ENCODE assay signal across 36 cellular contexts in the genomic region with DNA sequence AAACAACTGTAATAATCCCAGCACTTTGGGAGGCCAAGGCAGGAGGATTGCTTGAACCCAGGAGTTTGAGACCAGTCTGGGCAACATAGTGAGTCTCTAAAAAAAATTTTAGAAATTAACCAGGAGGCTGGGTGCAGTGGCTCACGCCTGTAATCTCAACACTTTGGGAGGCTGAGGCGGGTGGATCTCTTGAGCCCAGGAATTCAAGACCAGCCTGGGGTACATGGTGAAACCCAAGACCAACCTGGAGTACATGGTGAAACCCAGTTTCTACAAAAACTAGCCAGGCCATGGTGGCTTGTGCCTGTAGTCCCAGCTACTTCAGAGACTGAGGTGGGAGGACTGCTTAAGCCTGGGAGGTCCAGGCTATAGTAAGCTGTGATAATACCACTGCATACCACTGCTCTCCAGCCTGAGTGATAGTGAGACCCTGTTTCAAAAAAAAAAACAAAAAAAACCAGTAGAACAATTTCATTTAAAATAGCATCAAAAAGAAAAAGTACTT.
"Had no signal": no experiment of that assay in that cellular context is flagged by ENCODE, and none has a peak within 500 bp of the region (broad histone marks: within the 10 kb centered on the region; RNA-seq: fewer than 3 reads in every experiment).

No MANE protein-coding gene starts in this region.

- FAIRE-seq: astrocyte, bronchial epithelial cell had no signal

- H3K9me3 Mint-ChIP-seq: activated B cell treated with CpG ODN at 0.5 μM for 24 hours; activated CD8-positive, alpha-beta T cell treated with anti-CD3 and anti-CD28 coated beads for 36 hours; activated T-cell treated with anti-CD3 and anti-CD28 coated beads, Interleukin-2, amount 50 U/mL, for 4 hours; activated T-helper 1 cell treated with anti-CD3 and anti-CD28 coated beads, Interleukin-12 subunit alpha, Interleukin-12 subunit beta, Interleukin-2, Interleukin-4 antibody, amounts not matched to agents 30 ng/mL and 10 ng/mL and 1 ng/mL, durations not matched to agents 14 hours and 24 hours and 36 hours; activated T-helper 2 cell treated with anti-CD3 and anti-CD28 coated beads, Interferon-gamma antibody, Interleukin-2, Interleukin-4, amounts not matched to agents 10 μg/mL and 5 μg/mL and 100 μg/mL, durations not matched to agents 14 hours and 24 hours and 36 hours; central memory CD8-positive, alpha-beta T cell; dendritic cell treated with granulocyte-macrophage colony-stimulating factor and Interleukin-4, amounts not matched to agents 40 ng/mL and 50 ng/mL, for 4 days; T-cell; T-helper 1 cell treated with Interleukin-12 subunit alpha and Interleukin-12 subunit beta and Interleukin-4 antibody, amounts not matched to agents 30 μg/mL and 1 μg/mL, for 36 hours had no signal

- H3K4me1 Mint-ChIP-seq: activated CD8-positive, alpha-beta memory T cell treated with anti-CD3 and anti-CD28 coated beads, Interleukin-2, amount 10 ng/mL, durations not matched to agents 7 days and 5 days had no signal

- H3K27me3 Mint-ChIP-seq: activated B cell treated with CpG ODN at 0.5 μM for 24 hours; activated CD8-positive, alpha-beta memory T cell treated with anti-CD3 and anti-CD28 coated beads, Interleukin-2, amount 10 ng/mL, durations not matched to agents 7 days and 5 days; activated CD8-positive, alpha-beta T cell treated with anti-CD3 and anti-CD28 coated beads for 36 hours; activated naive CD8-positive, alpha-beta T cell; central memory CD8-positive, alpha-beta T cell; dendritic cell treated with granulocyte-macrophage colony-stimulating factor and Interleukin-4, amounts not matched to agents 40 ng/mL and 50 ng/mL, for 4 days; T-cell had no signal

- ATAC-seq: activated CD4-positive, CD25-positive, alpha-beta regulatory T cell treated with anti-CD3 and anti-CD28 coated beads, Interleukin-2, amount 50 U/mL, for 24 hours; activated CD8-positive, alpha-beta memory T cell treated with anti-CD3 and anti-CD28 coated beads, Interleukin-2, amount 10 ng/mL, durations not matched to agents 7 days and 5 days; activated CD8-positive, alpha-beta T cell treated with anti-CD3 and anti-CD28 coated beads for 36 hours; activated T-cell treated with anti-CD3 and anti-CD28 coated beads, Interleukin-2, amount 50 U/mL, for 4 hours; foreskin keratinocyte; gastrocnemius medialis; heart left ventricle; T-cell had no signal

- H3K27ac Mint-ChIP-seq: activated B cell treated with CpG ODN at 0.5 μM for 24 hours; activated CD8-positive, alpha-beta memory T cell treated with anti-CD3 and anti-CD28 coated beads, Interleukin-2, amount 10 ng/mL, durations not matched to agents 7 days and 5 days; activated CD8-positive, alpha-beta T cell treated with anti-CD3 and anti-CD28 coated beads for 36 hours; activated naive CD8-positive, alpha-beta T cell; activated T-helper 1 cell treated with anti-CD3 and anti-CD28 coated beads, Interleukin-12 subunit alpha, Interleukin-12 subunit beta, Interleukin-2, Interleukin-4 antibody, amounts not matched to agents 30 ng/mL and 10 ng/mL and 1 ng/mL, durations not matched to agents 14 hours and 24 hours and 36 hours; activated T-helper 2 cell treated with anti-CD3 and anti-CD28 coated beads, Interferon-gamma antibody, Interleukin-2, Interleukin-4, amounts not matched to agents 10 μg/mL and 5 μg/mL and 100 μg/mL, durations not matched to agents 14 hours and 24 hours and 36 hours; dendritic cell treated with granulocyte-macrophage colony-stimulating factor and Interleukin-4, amounts not matched to agents 40 ng/mL and 50 ng/mL, for 4 days; T-cell; T-helper 1 cell treated with Interleukin-12 subunit alpha and Interleukin-12 subunit beta and Interleukin-4 antibody, amounts not matched to agents 30 μg/mL and 1 μg/mL, for 36 hours had no signal

- DNase-seq: activated B cell treated with CpG ODN at 0.5 μM for 24 hours; activated CD4-positive, alpha-beta T cell treated with anti-CD3 and anti-CD28 coated beads for 48 hours; activated CD4-positive, alpha-beta T cell treated with anti-CD3 and anti-CD28 coated beads, Interleukin-2, amount 50 U/mL, for 1 hour; activated CD4-positive, alpha-beta T cell treated with anti-CD3 and anti-CD28 coated beads, Interleukin-2, amount 50 U/mL, for 48 hours; activated CD8-positive, alpha-beta memory T cell treated with anti-CD3 and anti-CD28 coated beads, Interleukin-2, amount 10 ng/mL, durations not matched to agents 7 days and 5 days; activated CD8-positive, alpha-beta memory T cell treated with anti-CD3 and anti-CD28 coated beads, Interleukin-2, amount 50 U/mL, for 4 hours; activated CD8-positive, alpha-beta T cell treated with anti-CD3 and anti-CD28 coated beads for 36 hours; activated gamma-delta T cell treated with Interleukin-2 at 50 U/mL for 16 hours; activated naive CD4-positive, alpha-beta T cell treated with anti-CD3 and anti-CD28 coated beads, Interleukin-2, amount 50 U/mL, for 16 hours; activated naive CD4-positive, alpha-beta T cell treated with Interleukin-2 at 50 U/mL for 16 hours; activated T-cell treated with anti-CD3 and anti-CD28 coated beads for 4 hours; activated T-cell treated with anti-CD3 and anti-CD28 coated beads, Interleukin-2, amount 50 U/mL, for 4 hours; amniotic stem cell; anterior cingulate cortex; brain microvascular endothelial cell; dorsolateral prefrontal cortex; effector memory CD4-positive, alpha-beta T cell; erythroblast; foreskin keratinocyte; gastrocnemius medialis; glutamatergic neuron; heart left ventricle; T-cell; T1000; WERI-Rb-1 had no signal

- H3K36me3 ChIP-seq: brain microvascular endothelial cell, esophagus muscularis mucosa, gastrocnemius medialis, heart left ventricle, WERI-Rb-1 had no signal

- H3K4me3 Mint-ChIP-seq: activated B cell treated with CpG ODN at 0.5 μM for 24 hours; activated CD8-positive, alpha-beta memory T cell treated with anti-CD3 and anti-CD28 coated beads, Interleukin-2, amount 10 ng/mL, durations not matched to agents 7 days and 5 days; activated CD8-positive, alpha-beta T cell treated with anti-CD3 and anti-CD28 coated beads for 36 hours; activated naive CD8-positive, alpha-beta T cell; activated T-cell treated with anti-CD3 and anti-CD28 coated beads, Interleukin-2, amount 50 U/mL, for 4 hours; activated T-helper 1 cell treated with anti-CD3 and anti-CD28 coated beads, Interleukin-12 subunit alpha, Interleukin-12 subunit beta, Interleukin-2, Interleukin-4 antibody, amounts not matched to agents 30 ng/mL and 10 ng/mL and 1 ng/mL, durations not matched to agents 14 hours and 24 hours and 36 hours; central memory CD8-positive, alpha-beta T cell; dendritic cell treated with granulocyte-macrophage colony-stimulating factor and Interleukin-4, amounts not matched to agents 40 ng/mL and 50 ng/mL, for 4 days; T-cell; T-helper 1 cell treated with Interleukin-12 subunit alpha and Interleukin-12 subunit beta and Interleukin-4 antibody, amounts not matched to agents 30 μg/mL and 1 μg/mL, for 36 hours had no signal

- H3K4me1 ChIP-seq: foreskin keratinocyte had no signal

- H3K27ac ChIP-seq: brain microvascular endothelial cell, coronary artery, dorsolateral prefrontal cortex, esophagus muscularis mucosa, foreskin keratinocyte, gastrocnemius medialis, heart left ventricle, WERI-Rb-1 had no signal

- H3K36me3 Mint-ChIP-seq: activated CD8-positive, alpha-beta memory T cell treated with anti-CD3 and anti-CD28 coated beads, Interleukin-2, amount 10 ng/mL, durations not matched to agents 7 days and 5 days; activated naive CD8-positive, alpha-beta T cell; T-cell had no signal

- H3K9me3 ChIP-seq: esophagus muscularis mucosa, gastrocnemius medialis, heart left ventricle had no signal

- H3K27me3 ChIP-seq: brain microvascular endothelial cell, dorsolateral prefrontal cortex, esophagus muscularis mucosa, foreskin keratinocyte, gastrocnemius medialis, heart left ventricle had no signal

- H3K4me3 ChIP-seq: coronary artery, dorsolateral prefrontal cortex, esophagus muscularis mucosa, gastrocnemius medialis, heart left ventricle had no signal
